ENCODE assay signal across 1 cellular context in the genomic region with DNA sequence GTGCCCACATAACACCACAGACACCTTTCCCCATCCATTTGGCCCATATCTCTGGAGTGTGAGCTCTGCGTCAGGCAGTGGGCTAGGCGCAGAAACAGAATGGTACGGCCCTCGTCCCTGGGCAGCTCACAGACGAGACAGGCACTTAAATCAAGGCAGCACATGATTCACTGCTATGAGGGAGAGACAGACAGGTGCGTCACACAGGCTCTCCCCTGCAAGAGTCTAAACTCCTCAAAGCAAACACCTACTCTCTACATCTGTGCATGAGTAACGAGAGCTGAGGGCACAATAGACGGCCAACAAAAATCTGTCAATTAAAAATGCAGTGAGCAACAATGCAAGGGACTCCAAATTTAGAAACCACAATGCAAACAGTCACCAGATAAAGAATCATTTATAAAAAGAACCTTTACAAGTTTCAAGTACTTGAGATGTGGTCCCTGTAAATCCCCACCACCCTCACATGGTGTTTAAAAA.
TF ChIP-seq lines count a peak whose summit lies in the region.

No MANE protein-coding gene starts in this region.

TF ChIP-seq in HEK293, 187 proteins besides CTCF, POLR2A, EP300 and RAD21 (continued from another document and continues in another):
- no peak for TF ChIP-seq TCF7L2 (IDR thresholded peaks at IDR 0.05; ENCODE audit: borderline replicate concordance, low read depth, low read length)
- TF ChIP-seq OVOL3 (tag by site-specific recombination; IDR thresholded peaks at IDR 0.05) = peak; percentile 82
- no peak for TF ChIP-seq ZNF174 (tag by site-specific recombination; IDR thresholded peaks at IDR 0.05)
- TF ChIP-seq, protein P1, sequence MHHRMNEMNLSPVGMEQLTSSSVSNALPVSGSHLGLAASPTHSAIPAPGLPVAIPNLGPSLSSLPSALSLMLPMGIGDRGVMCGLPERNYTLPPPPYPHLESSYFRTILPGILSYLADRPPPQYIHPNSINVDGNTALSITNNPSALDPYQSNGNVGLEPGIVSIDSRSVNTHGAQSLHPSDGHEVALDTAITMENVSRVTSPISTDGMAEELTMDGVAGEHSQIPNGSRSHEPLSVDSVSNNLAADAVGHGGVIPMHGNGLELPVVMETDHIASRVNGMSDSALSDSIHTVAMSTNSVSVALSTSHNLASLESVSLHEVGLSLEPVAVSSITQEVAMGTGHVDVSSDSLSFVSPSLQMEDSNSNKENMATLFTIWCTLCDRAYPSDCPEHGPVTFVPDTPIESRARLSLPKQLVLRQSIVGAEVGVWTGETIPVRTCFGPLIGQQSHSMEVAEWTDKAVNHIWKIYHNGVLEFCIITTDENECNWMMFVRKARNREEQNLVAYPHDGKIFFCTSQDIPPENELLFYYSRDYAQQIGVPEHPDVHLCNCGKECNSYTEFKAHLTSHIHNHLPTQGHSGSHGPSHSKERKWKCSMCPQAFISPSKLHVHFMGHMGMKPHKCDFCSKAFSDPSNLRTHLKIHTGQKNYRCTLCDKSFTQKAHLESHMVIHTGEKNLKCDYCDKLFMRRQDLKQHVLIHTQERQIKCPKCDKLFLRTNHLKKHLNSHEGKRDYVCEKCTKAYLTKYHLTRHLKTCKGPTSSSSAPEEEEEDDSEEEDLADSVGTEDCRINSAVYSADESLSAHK (tag by site-specific recombination; IDR thresholded peaks at IDR 0.05) = peak; percentile 80
- TF ChIP-seq, protein P2, sequence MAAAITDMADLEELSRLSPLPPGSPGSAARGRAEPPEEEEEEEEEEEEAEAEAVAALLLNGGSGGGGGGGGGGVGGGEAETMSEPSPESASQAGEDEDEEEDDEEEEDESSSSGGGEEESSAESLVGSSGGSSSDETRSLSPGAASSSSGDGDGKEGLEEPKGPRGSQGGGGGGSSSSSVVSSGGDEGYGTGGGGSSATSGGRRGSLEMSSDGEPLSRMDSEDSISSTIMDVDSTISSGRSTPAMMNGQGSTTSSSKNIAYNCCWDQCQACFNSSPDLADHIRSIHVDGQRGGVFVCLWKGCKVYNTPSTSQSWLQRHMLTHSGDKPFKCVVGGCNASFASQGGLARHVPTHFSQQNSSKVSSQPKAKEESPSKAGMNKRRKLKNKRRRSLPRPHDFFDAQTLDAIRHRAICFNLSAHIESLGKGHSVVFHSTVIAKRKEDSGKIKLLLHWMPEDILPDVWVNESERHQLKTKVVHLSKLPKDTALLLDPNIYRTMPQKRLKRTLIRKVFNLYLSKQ (tag by site-specific recombination; IDR thresholded peaks at IDR 0.05; ENCODE audit: borderline replicate concordance) = no peak
- TF ChIP-seq, protein P3, sequence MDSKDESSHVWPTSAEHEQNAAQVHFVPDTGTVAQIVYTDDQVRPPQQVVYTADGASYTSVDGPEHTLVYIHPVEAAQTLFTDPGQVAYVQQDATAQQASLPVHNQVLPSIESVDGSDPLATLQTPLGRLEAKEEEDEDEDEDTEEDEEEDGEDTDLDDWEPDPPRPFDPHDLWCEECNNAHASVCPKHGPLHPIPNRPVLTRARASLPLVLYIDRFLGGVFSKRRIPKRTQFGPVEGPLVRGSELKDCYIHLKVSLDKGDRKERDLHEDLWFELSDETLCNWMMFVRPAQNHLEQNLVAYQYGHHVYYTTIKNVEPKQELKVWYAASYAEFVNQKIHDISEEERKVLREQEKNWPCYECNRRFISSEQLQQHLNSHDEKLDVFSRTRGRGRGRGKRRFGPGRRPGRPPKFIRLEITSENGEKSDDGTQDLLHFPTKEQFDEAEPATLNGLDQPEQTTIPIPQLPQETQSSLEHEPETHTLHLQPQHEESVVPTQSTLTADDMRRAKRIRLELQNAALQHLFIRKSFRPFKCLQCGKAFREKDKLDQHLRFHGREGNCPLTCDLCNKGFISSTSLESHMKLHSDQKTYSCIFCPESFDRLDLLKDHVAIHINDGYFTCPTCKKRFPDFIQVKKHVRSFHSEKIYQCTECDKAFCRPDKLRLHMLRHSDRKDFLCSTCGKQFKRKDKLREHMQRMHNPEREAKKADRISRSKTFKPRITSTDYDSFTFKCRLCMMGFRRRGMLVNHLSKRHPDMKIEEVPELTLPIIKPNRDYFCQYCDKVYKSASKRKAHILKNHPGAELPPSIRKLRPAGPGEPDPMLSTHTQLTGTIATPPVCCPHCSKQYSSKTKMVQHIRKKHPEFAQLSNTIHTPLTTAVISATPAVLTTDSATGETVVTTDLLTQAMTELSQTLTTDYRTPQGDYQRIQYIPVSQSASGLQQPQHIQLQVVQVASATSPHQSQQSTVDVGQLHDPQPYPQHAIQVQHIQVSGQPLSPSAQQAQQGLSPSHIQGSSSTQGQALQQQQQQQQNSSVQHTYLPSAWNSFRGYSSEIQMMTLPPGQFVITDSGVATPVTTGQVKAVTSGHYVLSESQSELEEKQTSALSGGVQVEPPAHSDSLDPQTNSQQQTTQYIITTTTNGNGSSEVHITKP (tag by site-specific recombination; IDR thresholded peaks at IDR 0.05) = peak; percentile 98
- TF ChIP-seq ZFP37 (tag by site-specific recombination; IDR thresholded peaks at IDR 0.05) = peak; percentile 10; the same call in 1 of the 2 replicates
- TF ChIP-seq OSR2 (tag by site-specific recombination; IDR thresholded peaks at IDR 0.05) = peak; percentile 58
- no peak for TF ChIP-seq ZNF112 (tag by site-specific recombination; IDR thresholded peaks at IDR 0.05)
- peak; percentile 85 for TF ChIP-seq FEZF1 (tag by site-specific recombination; IDR thresholded peaks at IDR 0.05)
- TF ChIP-seq, protein P4, sequence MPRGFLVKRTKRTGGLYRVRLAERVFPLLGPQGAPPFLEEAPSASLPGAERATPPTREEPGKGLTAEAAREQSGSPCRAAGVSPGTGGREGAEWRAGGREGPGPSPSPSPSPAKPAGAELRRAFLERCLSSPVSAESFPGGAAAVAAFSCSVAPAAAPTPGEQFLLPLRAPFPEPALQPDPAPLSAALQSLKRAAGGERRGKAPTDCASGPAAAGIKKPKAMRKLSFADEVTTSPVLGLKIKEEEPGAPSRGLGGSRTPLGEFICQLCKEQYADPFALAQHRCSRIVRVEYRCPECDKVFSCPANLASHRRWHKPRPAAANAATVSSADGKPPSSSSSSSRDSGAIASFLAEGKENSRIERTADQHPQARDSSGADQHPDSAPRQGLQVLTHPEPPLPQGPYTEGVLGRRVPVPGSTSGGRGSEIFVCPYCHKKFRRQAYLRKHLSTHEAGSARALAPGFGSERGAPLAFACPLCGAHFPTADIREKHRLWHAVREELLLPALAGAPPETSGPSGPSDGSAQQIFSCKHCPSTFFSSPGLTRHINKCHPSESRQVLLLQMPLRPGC (tag by site-specific recombination; IDR thresholded peaks at IDR 0.05) = peak; percentile 91
- peak; percentile 53 for TF ChIP-seq ZFHX2 (tag by site-specific recombination; conservative IDR thresholded peaks at IDR 0.05)
- peak; percentile 43; the same call in 1 of the 2 replicates for TF ChIP-seq ZNF10 (tag by site-specific recombination; IDR thresholded peaks at IDR 0.05)
- peak; percentile 88 for TF ChIP-seq GFI1B (tag by site-specific recombination; IDR thresholded peaks at IDR 0.05)
- no peak for TF ChIP-seq ZNF433 (tag by site-specific recombination; IDR thresholded peaks at IDR 0.05; ENCODE audit: low read depth)
- peak; percentile 69 for TF ChIP-seq PRDM1 (tag by site-specific recombination; IDR thresholded peaks at IDR 0.05)
- TF ChIP-seq, protein P5, sequence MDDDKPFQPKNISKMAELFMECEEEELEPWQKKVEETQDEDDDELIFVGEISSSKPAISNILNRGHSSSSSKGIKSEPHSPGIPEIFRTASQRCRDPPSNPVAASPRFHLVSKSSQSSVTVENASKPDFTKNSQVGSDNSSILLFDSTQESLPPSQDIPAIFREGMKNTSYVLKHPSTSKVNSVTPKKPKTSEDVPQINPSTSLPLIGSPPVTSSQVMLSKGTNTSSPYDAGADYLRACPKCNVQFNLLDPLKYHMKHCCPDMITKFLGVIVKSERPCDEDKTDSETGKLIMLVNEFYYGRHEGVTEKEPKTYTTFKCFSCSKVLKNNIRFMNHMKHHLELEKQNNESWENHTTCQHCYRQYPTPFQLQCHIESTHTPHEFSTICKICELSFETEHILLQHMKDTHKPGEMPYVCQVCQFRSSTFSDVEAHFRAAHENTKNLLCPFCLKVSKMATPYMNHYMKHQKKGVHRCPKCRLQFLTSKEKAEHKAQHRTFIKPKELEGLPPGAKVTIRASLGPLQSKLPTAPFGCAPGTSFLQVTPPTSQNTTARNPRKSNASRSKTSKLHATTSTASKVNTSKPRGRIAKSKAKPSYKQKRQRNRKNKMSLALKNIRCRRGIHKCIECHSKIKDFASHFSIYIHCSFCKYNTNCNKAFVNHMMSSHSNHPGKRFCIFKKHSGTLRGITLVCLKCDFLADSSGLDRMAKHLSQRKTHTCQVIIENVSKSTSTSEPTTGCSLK (tag by site-specific recombination; IDR thresholded peaks at IDR 0.05) = no peak
- 0 out of 2 replicates have a peak, but pooled peaks have one; percentile 30 for TF ChIP-seq EGR2 (tag by site-specific recombination; IDR thresholded peaks at IDR 0.05; ENCODE audit: low read depth)
- peak; percentile 90 for TF ChIP-seq ZNF600 (tag by site-specific recombination; IDR thresholded peaks at IDR 0.05)
- TF ChIP-seq, protein P6, sequence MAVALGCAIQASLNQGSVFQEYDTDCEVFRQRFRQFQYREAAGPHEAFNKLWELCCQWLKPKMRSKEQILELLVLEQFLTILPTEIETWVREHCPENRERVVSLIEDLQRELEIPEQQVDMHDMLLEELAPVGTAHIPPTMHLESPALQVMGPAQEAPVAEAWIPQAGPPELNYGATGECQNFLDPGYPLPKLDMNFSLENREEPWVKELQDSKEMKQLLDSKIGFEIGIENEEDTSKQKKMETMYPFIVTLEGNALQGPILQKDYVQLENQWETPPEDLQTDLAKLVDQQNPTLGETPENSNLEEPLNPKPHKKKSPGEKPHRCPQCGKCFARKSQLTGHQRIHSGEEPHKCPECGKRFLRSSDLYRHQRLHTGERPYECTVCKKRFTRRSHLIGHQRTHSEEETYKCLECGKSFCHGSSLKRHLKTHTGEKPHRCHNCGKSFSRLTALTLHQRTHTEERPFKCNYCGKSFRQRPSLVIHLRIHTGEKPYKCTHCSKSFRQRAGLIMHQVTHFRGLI (tag by site-specific recombination; IDR thresholded peaks at IDR 0.05) = peak; percentile 58; the same call in 1 of the 2 replicates
- TF ChIP-seq, protein P7, sequence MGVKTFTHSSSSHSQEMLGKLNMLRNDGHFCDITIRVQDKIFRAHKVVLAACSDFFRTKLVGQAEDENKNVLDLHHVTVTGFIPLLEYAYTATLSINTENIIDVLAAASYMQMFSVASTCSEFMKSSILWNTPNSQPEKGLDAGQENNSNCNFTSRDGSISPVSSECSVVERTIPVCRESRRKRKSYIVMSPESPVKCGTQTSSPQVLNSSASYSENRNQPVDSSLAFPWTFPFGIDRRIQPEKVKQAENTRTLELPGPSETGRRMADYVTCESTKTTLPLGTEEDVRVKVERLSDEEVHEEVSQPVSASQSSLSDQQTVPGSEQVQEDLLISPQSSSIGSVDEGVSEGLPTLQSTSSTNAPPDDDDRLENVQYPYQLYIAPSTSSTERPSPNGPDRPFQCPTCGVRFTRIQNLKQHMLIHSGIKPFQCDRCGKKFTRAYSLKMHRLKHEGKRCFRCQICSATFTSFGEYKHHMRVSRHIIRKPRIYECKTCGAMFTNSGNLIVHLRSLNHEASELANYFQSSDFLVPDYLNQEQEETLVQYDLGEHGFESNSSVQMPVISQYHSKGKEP (tag by site-specific recombination; IDR thresholded peaks at IDR 0.05) = peak; percentile 90
- TF ChIP-seq ZNF391 (tag by site-specific recombination; IDR thresholded peaks at IDR 0.05; ENCODE audit: borderline replicate concordance, low read depth) = peak; percentile 29; the same call in 1 of the 2 replicates
- TF ChIP-seq ZNF266 (tag by site-specific recombination; IDR thresholded peaks at IDR 0.05; ENCODE audit: low read depth) = no peak
- TF ChIP-seq, protein P8, sequence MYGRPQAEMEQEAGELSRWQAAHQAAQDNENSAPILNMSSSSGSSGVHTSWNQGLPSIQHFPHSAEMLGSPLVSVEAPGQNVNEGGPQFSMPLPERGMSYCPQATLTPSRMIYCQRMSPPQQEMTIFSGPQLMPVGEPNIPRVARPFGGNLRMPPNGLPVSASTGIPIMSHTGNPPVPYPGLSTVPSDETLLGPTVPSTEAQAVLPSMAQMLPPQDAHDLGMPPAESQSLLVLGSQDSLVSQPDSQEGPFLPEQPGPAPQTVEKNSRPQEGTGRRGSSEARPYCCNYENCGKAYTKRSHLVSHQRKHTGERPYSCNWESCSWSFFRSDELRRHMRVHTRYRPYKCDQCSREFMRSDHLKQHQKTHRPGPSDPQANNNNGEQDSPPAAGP (tag by site-specific recombination; IDR thresholded peaks at IDR 0.05) = peak; percentile 97
- TF ChIP-seq ZNF184 (tag by site-specific recombination; IDR thresholded peaks at IDR 0.05) = peak; percentile 23; the same call in 1 of the 2 replicates
- TF ChIP-seq GLIS1 (tag by site-specific recombination; IDR thresholded peaks at IDR 0.05) = peak; percentile 94
- TF ChIP-seq ZBTB48 (tag by site-specific recombination; IDR thresholded peaks at IDR 0.05) = peak; percentile 9; the same call in 1 of the 2 replicates
- TF ChIP-seq, protein P9, sequence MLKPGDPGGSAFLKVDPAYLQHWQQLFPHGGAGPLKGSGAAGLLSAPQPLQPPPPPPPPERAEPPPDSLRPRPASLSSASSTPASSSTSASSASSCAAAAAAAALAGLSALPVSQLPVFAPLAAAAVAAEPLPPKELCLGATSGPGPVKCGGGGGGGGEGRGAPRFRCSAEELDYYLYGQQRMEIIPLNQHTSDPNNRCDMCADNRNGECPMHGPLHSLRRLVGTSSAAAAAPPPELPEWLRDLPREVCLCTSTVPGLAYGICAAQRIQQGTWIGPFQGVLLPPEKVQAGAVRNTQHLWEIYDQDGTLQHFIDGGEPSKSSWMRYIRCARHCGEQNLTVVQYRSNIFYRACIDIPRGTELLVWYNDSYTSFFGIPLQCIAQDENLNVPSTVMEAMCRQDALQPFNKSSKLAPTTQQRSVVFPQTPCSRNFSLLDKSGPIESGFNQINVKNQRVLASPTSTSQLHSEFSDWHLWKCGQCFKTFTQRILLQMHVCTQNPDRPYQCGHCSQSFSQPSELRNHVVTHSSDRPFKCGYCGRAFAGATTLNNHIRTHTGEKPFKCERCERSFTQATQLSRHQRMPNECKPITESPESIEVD (tag by site-specific recombination; IDR thresholded peaks at IDR 0.05) = peak; percentile 61; the same call in 1 of the 2 replicates
- TF ChIP-seq ZNF366 (tag by site-specific recombination; conservative IDR thresholded peaks at IDR 0.05) = peak; percentile 42; the same call in 1 of the 2 replicates
- no peak for TF ChIP-seq ZNF544 (tag by site-specific recombination; IDR thresholded peaks at IDR 0.05)
- TF ChIP-seq ZNF629 (tag by site-specific recombination; IDR thresholded peaks at IDR 0.05) = peak; percentile 96
- peak; percentile 54 for TF ChIP-seq KLF8 (tag by site-specific recombination; IDR thresholded peaks at IDR 0.05)
- TF ChIP-seq SCRT1 (tag by site-specific recombination; IDR thresholded peaks at IDR 0.05; ENCODE audit: borderline replicate concordance) = peak; percentile 67
- TF ChIP-seq ZNF335 (tag by site-specific recombination; conservative IDR thresholded peaks at IDR 0.05) = peak; percentile 99
